Comparison of ENCODE assay signal across 1 cellular context in genomic region chr9:69471433-69471832, GRCh38.
TF ChIP-seq lines count a peak whose summit lies in the region.

No MANE protein-coding gene starts in this region.

TF ChIP-seq in GM23338, 12 proteins besides CTCF, POLR2A, EP300 and RAD21:
- TF ChIP-seq, protein P1, sequence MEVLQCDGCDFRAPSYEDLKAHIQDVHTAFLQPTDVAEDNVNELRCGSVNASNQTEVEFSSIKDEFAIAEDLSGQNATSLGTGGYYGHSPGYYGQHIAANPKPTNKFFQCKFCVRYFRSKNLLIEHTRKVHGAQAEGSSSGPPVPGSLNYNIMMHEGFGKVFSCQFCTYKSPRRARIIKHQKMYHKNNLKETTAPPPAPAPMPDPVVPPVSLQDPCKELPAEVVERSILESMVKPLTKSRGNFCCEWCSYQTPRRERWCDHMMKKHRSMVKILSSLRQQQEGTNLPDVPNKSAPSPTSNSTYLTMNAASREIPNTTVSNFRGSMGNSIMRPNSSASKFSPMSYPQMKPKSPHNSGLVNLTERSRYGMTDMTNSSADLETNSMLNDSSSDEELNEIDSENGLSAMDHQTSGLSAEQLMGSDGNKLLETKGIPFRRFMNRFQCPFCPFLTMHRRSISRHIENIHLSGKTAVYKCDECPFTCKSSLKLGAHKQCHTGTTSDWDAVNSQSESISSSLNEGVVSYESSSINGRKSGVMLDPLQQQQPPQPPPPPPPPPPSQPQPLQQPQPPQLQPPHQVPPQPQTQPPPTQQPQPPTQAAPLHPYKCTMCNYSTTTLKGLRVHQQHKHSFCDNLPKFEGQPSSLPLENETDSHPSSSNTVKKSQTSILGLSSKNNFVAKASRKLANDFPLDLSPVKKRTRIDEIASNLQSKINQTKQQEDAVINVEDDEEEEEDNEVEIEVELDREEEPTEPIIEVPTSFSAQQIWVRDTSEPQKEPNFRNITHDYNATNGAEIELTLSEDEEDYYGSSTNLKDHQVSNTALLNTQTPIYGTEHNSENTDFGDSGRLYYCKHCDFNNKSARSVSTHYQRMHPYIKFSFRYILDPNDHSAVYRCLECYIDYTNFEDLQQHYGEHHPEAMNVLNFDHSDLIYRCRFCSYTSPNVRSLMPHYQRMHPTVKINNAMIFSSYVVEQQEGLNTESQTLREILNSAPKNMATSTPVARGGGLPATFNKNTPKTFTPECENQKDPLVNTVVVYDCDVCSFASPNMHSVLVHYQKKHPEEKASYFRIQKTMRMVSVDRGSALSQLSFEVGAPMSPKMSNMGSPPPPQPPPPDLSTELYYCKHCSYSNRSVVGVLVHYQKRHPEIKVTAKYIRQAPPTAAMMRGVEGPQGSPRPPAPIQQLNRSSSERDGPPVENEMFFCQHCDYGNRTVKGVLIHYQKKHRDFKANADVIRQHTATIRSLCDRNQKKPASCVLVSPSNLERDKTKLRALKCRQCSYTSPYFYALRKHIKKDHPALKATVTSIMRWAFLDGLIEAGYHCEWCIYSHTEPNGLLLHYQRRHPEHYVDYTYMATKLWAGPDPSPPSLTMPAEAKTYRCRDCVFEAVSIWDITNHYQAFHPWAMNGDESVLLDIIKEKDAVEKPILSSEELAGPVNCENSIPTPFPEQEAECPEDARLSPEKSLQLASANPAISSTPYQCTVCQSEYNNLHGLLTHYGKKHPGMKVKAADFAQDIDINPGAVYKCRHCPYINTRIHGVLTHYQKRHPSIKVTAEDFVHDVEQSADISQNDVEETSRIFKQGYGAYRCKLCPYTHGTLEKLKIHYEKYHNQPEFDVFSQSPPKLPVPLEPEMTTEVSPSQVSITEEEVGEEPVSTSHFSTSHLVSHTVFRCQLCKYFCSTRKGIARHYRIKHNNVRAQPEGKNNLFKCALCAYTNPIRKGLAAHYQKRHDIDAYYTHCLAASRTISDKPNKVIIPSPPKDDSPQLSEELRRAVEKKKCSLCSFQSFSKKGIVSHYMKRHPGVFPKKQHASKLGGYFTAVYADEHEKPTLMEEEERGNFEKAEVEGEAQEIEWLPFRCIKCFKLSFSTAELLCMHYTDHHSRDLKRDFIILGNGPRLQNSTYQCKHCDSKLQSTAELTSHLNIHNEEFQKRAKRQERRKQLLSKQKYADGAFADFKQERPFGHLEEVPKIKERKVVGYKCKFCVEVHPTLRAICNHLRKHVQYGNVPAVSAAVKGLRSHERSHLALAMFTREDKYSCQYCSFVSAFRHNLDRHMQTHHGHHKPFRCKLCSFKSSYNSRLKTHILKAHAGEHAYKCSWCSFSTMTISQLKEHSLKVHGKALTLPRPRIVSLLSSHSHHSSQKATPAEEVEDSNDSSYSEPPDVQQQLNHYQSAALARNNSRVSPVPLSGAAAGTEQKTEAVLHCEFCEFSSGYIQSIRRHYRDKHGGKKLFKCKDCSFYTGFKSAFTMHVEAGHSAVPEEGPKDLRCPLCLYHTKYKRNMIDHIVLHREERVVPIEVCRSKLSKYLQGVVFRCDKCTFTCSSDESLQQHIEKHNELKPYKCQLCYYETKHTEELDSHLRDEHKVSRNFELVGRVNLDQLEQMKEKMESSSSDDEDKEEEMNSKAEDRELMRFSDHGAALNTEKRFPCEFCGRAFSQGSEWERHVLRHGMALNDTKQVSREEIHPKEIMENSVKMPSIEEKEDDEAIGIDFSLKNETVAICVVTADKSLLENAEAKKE (CRISPR knock-in tag; IDR thresholded peaks at IDR 0.05): no peak
- TF ChIP-seq CREB1 (CRISPR knock-in tag; IDR thresholded peaks at IDR 0.05; ENCODE audit: low read depth) (no peak), STAT1 (IDR thresholded peaks at IDR 0.05; ENCODE audit: unreplicated experiment) (no peak), NANOG (IDR thresholded peaks at IDR 0.05; ENCODE audit: borderline replicate concordance) (no peak), ZNF114 (CRISPR knock-in tag; IDR thresholded peaks at IDR 0.05) (no peak), EZH2 (IDR thresholded peaks at IDR 0.05; ENCODE audit: low read depth, unreplicated experiment) (no peak)
- TF ChIP-seq, protein P2, sequence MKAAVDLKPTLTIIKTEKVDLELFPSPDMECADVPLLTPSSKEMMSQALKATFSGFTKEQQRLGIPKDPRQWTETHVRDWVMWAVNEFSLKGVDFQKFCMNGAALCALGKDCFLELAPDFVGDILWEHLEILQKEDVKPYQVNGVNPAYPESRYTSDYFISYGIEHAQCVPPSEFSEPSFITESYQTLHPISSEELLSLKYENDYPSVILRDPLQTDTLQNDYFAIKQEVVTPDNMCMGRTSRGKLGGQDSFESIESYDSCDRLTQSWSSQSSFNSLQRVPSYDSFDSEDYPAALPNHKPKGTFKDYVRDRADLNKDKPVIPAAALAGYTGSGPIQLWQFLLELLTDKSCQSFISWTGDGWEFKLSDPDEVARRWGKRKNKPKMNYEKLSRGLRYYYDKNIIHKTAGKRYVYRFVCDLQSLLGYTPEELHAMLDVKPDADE (IDR thresholded peaks at IDR 0.05): no peak
TF ChIP-seq in GM23338: peak in this region for 0.
